Comparison of ENCODE assay signal across 12 cellular contexts in the genomic region with DNA sequence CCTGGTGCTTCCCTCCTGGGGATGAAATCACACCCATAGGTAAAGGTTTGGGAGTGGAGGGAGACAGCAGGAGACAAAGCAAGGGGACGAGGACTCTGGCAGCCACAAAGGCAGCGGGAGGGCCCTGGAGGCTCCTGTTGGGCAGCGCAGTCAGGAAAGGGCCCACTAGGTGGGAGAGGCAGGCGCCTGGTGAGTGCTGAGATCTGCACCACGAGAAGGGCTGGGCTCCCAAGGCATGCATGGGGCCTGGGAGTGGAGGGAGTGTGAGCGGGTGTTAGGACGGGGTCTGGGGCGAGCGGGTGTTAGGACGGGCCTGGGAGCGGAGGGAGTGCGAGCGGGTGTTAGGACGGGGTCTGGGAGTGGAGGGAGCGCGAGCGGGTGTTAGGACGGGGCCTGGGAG.
"Had no signal": no experiment of that assay in that cellular context is flagged by ENCODE, and none has a peak within 500 bp of the region (broad histone marks: within the 10 kb centered on the region; RNA-seq: fewer than 3 reads in every experiment).

No MANE protein-coding gene starts in this region.

- H3K4me3 ChIP-seq: left lung, ovary, stomach, uterus had no signal

- DNase-seq: ovary; stimulated activated CD4-positive, alpha-beta T cell treated with anti-CD3 and anti-CD28 coated beads, Interleukin-15, amount 100 ng/mL, for 24 hours; stimulated activated CD4-positive, alpha-beta T cell treated with anti-CD3 and anti-CD28 coated beads, Interleukin-4, amount 100 ng/mL, for 24 hours; stomach; uterus had no signal

- ATAC-seq: activated CD4-positive, CD25-positive, alpha-beta regulatory T cell treated with anti-CD3 and anti-CD28 coated beads, Interleukin-2, amount 50 U/mL, for 24 hours; esophagus mucosa; left lung had no signal

- H3K27ac ChIP-seq: left lung, ovary, stomach, uterus had no signal

- H3K27me3 ChIP-seq: left lung, ovary, stomach, uterus had no signal

- H3K9me3 Mint-ChIP-seq: activated naive CD4-positive, alpha-beta T cell treated with anti-CD3 and anti-CD28 coated beads, Interleukin-2, amount 50 U/mL, for 24 hours; activated T-helper 2 cell treated with anti-CD3 and anti-CD28 coated beads, Interferon-gamma antibody, Interleukin-2, Interleukin-4, amounts not matched to agents 10 μg/mL and 5 μg/mL and 100 μg/mL, durations not matched to agents 14 hours and 24 hours and 36 hours; neural crest cell; T-helper 2 cell treated with Interferon-gamma antibody and Interleukin-4, amounts not matched to agents 5 μg/mL and 100 μg/mL, for 36 hours had no signal

- H3K27ac Mint-ChIP-seq: activated naive CD4-positive, alpha-beta T cell treated with anti-CD3 and anti-CD28 coated beads, Interleukin-2, amount 50 U/mL, for 24 hours; activated T-helper 2 cell treated with anti-CD3 and anti-CD28 coated beads, Interferon-gamma antibody, Interleukin-2, Interleukin-4, amounts not matched to agents 10 μg/mL and 5 μg/mL and 100 μg/mL, durations not matched to agents 14 hours and 24 hours and 36 hours; T-helper 2 cell treated with Interferon-gamma antibody and Interleukin-4, amounts not matched to agents 5 μg/mL and 100 μg/mL, for 36 hours had no signal

- H3K9me3 ChIP-seq: left lung, ovary, stomach, uterus had no signal

- H3K36me3 ChIP-seq: ovary, uterus had no signal

- H3K27me3 Mint-ChIP-seq: activated naive CD4-positive, alpha-beta T cell treated with anti-CD3 and anti-CD28 coated beads, Interleukin-2, amount 50 U/mL, for 24 hours had no signal

- H3K4me1 ChIP-seq: left lung, uterus had no signal

- H3K4me3 Mint-ChIP-seq: activated naive CD4-positive, alpha-beta T cell treated with anti-CD3 and anti-CD28 coated beads, Interleukin-2, amount 50 U/mL, for 24 hours; neural crest cell; T-helper 2 cell treated with Interferon-gamma antibody and Interleukin-4, amounts not matched to agents 5 μg/mL and 100 μg/mL, for 36 hours had no signal

- H3K4me1 Mint-ChIP-seq: neural crest cell had no signal
